Comparison of ENCODE assay signal across 14 cellular contexts in genomic region chr1:219373616-219373935, GRCh38.
DNase-seq lines count a peak whose midpoint lies in the region; ATAC-seq and TF ChIP-seq lines count a peak whose summit lies in the region.
"Had no signal": no experiment of that assay in that cellular context is flagged by ENCODE, and none has a peak within 500 bp of the region (broad histone marks: within the 10 kb centered on the region; RNA-seq: fewer than 3 reads in every experiment).

No MANE protein-coding gene starts in this region.

- H3K9me3 Mint-ChIP-seq in GM23338 (no peaks in the 10 kb centered on the region), type B pancreatic cell (peaks cover 5% of the 10 kb centered on the region)
- H3K9me3 Mint-ChIP-seq in naive thymus-derived CD8-positive, alpha-beta T cell = no peaks in the 10 kb centered on the region
- H3K9me3 Mint-ChIP-seq: CD4-positive, alpha-beta T cell had no signal

- H3K23ac ChIP-seq in mesenchymal stem cell (ENCODE audit: low read length in 2 of 2) = no peak overlapping the region

- H3K9ac ChIP-seq in mesenchymal stem cell (ENCODE audit: low read length) = no peak overlapping the region

- H4K91ac ChIP-seq in mesenchymal stem cell (ENCODE audit: low read length) = no peak overlapping the region

- H3K4me1 Mint-ChIP-seq in GM23338 = peaks cover 15% of the 10 kb centered on the region
- peaks cover 21% of the 10 kb centered on the region for H3K4me1 Mint-ChIP-seq in type B pancreatic cell (ENCODE audit: unreplicated experiment)
- no peaks in the 10 kb centered on the region for H3K4me1 Mint-ChIP-seq in naive thymus-derived CD8-positive, alpha-beta T cell
- H3K4me1 Mint-ChIP-seq: B cell, IgD-negative memory B cell had no signal

- H3K4me3 ChIP-seq in GM23338 = no peak overlapping the region
- H3K4me3 ChIP-seq in mesenchymal stem cell (ENCODE audit: insufficient read depth in 1 of 2, low read depth in 1 of 2, low read length in 2 of 2) = no peak overlapping the region

- H4K20me1 ChIP-seq in GM23338 (replicated peaks; ENCODE audit: insufficient read depth) = no peaks in the 10 kb centered on the region

- no peak for ATAC-seq in GM23338
- peak; percentile 76 for ATAC-seq in SK-N-SH treated with all-trans-retinoic acid at 6 μM for 48 hours
- ATAC-seq in naive thymus-derived CD8-positive, alpha-beta T cell = no peak

- H2AFZ ChIP-seq in GM23338 (peak overlapping the region; percentile 45; the same call in 1 of the 2 replicates), mesenchymal stem cell (ENCODE audit: low read depth, low read length) (no peak overlapping the region)

- no peaks in the 10 kb centered on the region for H3K27me3 ChIP-seq in GM23338 (ENCODE audit: insufficient read depth)
- no peaks in the 10 kb centered on the region for H3K27me3 ChIP-seq in mesenchymal stem cell (ENCODE audit: control insufficient read depth in 1 of 2, insufficient read depth in 1 of 2, low read length in 2 of 2)

- H3K4me2 ChIP-seq in GM23338 (no peak overlapping the region), mesenchymal stem cell (ENCODE audit: low read length, poor library complexity, severe bottlenecking) (no peak overlapping the region)

- H3K4ac ChIP-seq in mesenchymal stem cell (ENCODE audit: low read depth in 1 of 2, low read length in 2 of 2) = no peak overlapping the region

- H3K4me3 Mint-ChIP-seq in GM23338 = no peak overlapping the region
- no peak overlapping the region for H3K4me3 Mint-ChIP-seq in type B pancreatic cell
- H3K4me3 Mint-ChIP-seq in naive thymus-derived CD8-positive, alpha-beta T cell = no peak overlapping the region
- H3K4me3 Mint-ChIP-seq: B cell; CD4-positive, alpha-beta T cell; IgD-negative memory B cell had no signal

- 100% methylated on average over 1 of the region's 1 CpG for WGBS in mesenchymal stem cell

- POLR2A ChIA-PET in naive thymus-derived CD8-positive, alpha-beta T cell (lab: Charles Lee) = no interaction called here

- no peak for TF ChIP-seq CTCF in GM23338 (conservative IDR thresholded peaks at IDR 0.05; ENCODE audit: low read depth in 2 of 2)
- TF ChIP-seq CTCF in type B pancreatic cell (conservative IDR thresholded peaks at IDR 0.05) = no peak

- H3K36me3 ChIP-seq in GM23338 (ENCODE audit: insufficient read depth) = no peaks in the 10 kb centered on the region
- H3K36me3 ChIP-seq in mesenchymal stem cell (ENCODE audit: control insufficient read depth in 1 of 2, insufficient read depth in 2 of 2, low read depth in 1 of 2, low read length in 2 of 2) = no peaks in the 10 kb centered on the region

- H3K27me3 Mint-ChIP-seq in GM23338 (ENCODE audit: insufficient read depth, low read depth, poor library complexity) (no peaks in the 10 kb centered on the region), type B pancreatic cell (no peaks in the 10 kb centered on the region)
- peaks cover 0 to 3% (median 0%) of the 10 kb centered on the region in 5 donors for H3K27me3 Mint-ChIP-seq in naive thymus-derived CD8-positive, alpha-beta T cell
- H3K27me3 Mint-ChIP-seq: B cell; CD4-positive, alpha-beta T cell; IgD-negative memory B cell had no signal

- H3K4me1 ChIP-seq in GM23338 (ENCODE audit: insufficient read depth) = 0 out of 2 replicates have a peak, but pooled peaks cover 7% of the 10 kb centered on the region
- H3K4me1 ChIP-seq in mesenchymal stem cell (ENCODE audit: control insufficient read depth, insufficient read depth, low read depth, low read length) = peaks cover 1% of the 10 kb centered on the region

- no peak overlapping the region for H4K8ac ChIP-seq in mesenchymal stem cell (ENCODE audit: low read length)

- H2BK15ac ChIP-seq in mesenchymal stem cell (ENCODE audit: low read depth, poor library complexity, severe bottlenecking) = no peak overlapping the region

- no peaks in the 10 kb centered on the region for H3K79me2 ChIP-seq in GM23338 (replicated peaks; ENCODE audit: insufficient read depth)

- no peaks in the 10 kb centered on the region for H3K9me3 ChIP-seq in mesenchymal stem cell (ENCODE audit: control insufficient read depth, low read length)

- peak overlapping the region; percentile 10 for H2AK5ac ChIP-seq in mesenchymal stem cell (ENCODE audit: low read length, severe bottlenecking)

- no peak overlapping the region for H3K14ac ChIP-seq in mesenchymal stem cell (ENCODE audit: low read length in 2 of 2)

- no peak overlapping the region for H3K18ac ChIP-seq in mesenchymal stem cell (ENCODE audit: low read depth in 1 of 2, low read length in 2 of 2)

- no peaks in the 10 kb centered on the region for H3K36me3 Mint-ChIP-seq in GM23338 (ENCODE audit: low read depth)
- H3K36me3 Mint-ChIP-seq in type B pancreatic cell = peaks cover 4% of the 10 kb centered on the region
- no peaks in the 10 kb centered on the region for H3K36me3 Mint-ChIP-seq in naive thymus-derived CD8-positive, alpha-beta T cell

- H2BK12ac ChIP-seq in mesenchymal stem cell (ENCODE audit: low read length in 2 of 2) = no peak overlapping the region

- H2BK5ac ChIP-seq in mesenchymal stem cell (ENCODE audit: low read depth, low read length, poor library complexity, severe bottlenecking) = no peak overlapping the region

- H3K9me2 ChIP-seq in GM23338 (ENCODE audit: insufficient read depth) = peaks cover 3% of the 10 kb centered on the region; the same call in 1 of the 2 replicates

- DNase-seq in GM23338 (ENCODE audit: low spot score) = no peak
- DNase-seq in mesenchymal stem cell = no peak
- DNase-seq in type B pancreatic cell (ENCODE audit: extremely low spot score, unreplicated experiment) = no peak
- DNase-seq in NCI-H2227 (lab: John Stamatoyannopoulos, UW; ENCODE audit: unreplicated experiment) = no peak
- no peak for DNase-seq in midbrain (lab: John Stamatoyannopoulos, UW)
- no peak for DNase-seq in naive thymus-derived CD8-positive, alpha-beta T cell
- DNase-seq: C1 segment of cervical spinal cord; CD4-positive, alpha-beta T cell; DMS79 treated with DMSO at 0.1 percent for 48 hours; GDM1; H7 had no signal

- H3K27ac ChIP-seq in GM23338 (ENCODE audit: low read depth) (no peak overlapping the region), mesenchymal stem cell (ENCODE audit: low read length, poor library complexity, severe bottlenecking) (peak overlapping the region; percentile 22)

- H2BK120ac ChIP-seq in mesenchymal stem cell (ENCODE audit: low read depth, low read length) = no peak overlapping the region

- H3K79me1 ChIP-seq in mesenchymal stem cell (replicated peaks; ENCODE audit: low read length, poor library complexity, severe bottlenecking) = no peaks in the 10 kb centered on the region

- H3K27ac Mint-ChIP-seq in GM23338 (no peak overlapping the region), type B pancreatic cell (peak overlapping the region; percentile 12)
- H3K27ac Mint-ChIP-seq in naive thymus-derived CD8-positive, alpha-beta T cell = no peak overlapping the region
- H3K27ac Mint-ChIP-seq: B cell; CD4-positive, alpha-beta T cell; IgD-negative memory B cell had no signal

- H3F3A ChIP-seq in GM23338 (replicated peaks; ENCODE audit: low read depth) = no peaks in the 10 kb centered on the region

TF ChIP-seq in GM23338, 12 proteins besides CTCF, POLR2A, EP300 and RAD21 (continues in another document):
- no peak for TF ChIP-seq STAT1 (IDR thresholded peaks at IDR 0.05; ENCODE audit: unreplicated experiment)
- TF ChIP-seq ZNF331 (CRISPR knock-in tag; IDR thresholded peaks at IDR 0.05; ENCODE audit: low read depth) = no peak

TF ChIP-seq in SK-N-SH treated with all-trans-retinoic acid at 6 μM for 48 hours, 23 proteins besides CTCF, POLR2A, EP300 and RAD21:
- no peak for TF ChIP-seq TOX (CRISPR knock-in tag; IDR thresholded peaks at IDR 0.05; ENCODE audit: borderline replicate concordance)
- TF ChIP-seq PATZ1 (CRISPR knock-in tag; IDR thresholded peaks at IDR 0.05; ENCODE audit: borderline replicate concordance) = no peak
- no peak for TF ChIP-seq CREB5 (CRISPR knock-in tag; IDR thresholded peaks at IDR 0.05; ENCODE audit: low read depth)
- no peak for TF ChIP-seq OSR1 (CRISPR knock-in tag; IDR thresholded peaks at IDR 0.05)
- no peak for TF ChIP-seq ZC3H10 (CRISPR knock-in tag; IDR thresholded peaks at IDR 0.05)
- TF ChIP-seq CSDC2 (CRISPR knock-in tag; IDR thresholded peaks at IDR 0.05) = no peak
TF ChIP-seq in SK-N-SH treated with all-trans-retinoic acid at 6 μM for 48 hours: peak in this region for 0.
